In genomic region chr13:113176292-113176691, GRCh38 we compare ENCODE assay signal across 12 cellular contexts. TPM values are rescaled to one million over a fixed set of nuclear protein-coding genes. Genes with fewer than 3 reads are reported as not detected.
DNase-seq lines count a peak whose midpoint lies in the region; ATAC-seq and TF ChIP-seq lines count a peak whose summit lies in the region.
"Had no signal": no experiment of that assay in that cellular context is flagged by ENCODE, and none has a peak within 500 bp of the region (broad histone marks: within the 10 kb centered on the region; RNA-seq: fewer than 3 reads in every experiment).

No MANE protein-coding gene starts in this region.

- DNase-seq in CD14-positive monocyte (ENCODE audit: low spot score) (peak; percentile 69), natural killer cell (no peak), body of pancreas (no peak), NCI-H345 treated with DMSO at 0.1 percent for 48 hours (lab: John Stamatoyannopoulos, UW; ENCODE audit: unreplicated experiment) (no peak), WERI-Rb-1 (no peak)
- DNase-seq in activated gamma-delta T cell treated with anti-CD3 and anti-CD28 coated beads, Interleukin-2, amount 50 U/mL, for 16 hours (ENCODE audit: low read depth) = peak; percentile 56
- DNase-seq: BE2C, cortex of kidney, naive B cell had no signal

- H3K9me3 ChIP-seq in body of pancreas (no peaks in the 10 kb centered on the region), WERI-Rb-1 (ENCODE audit: severe bottlenecking) (no peaks in the 10 kb centered on the region)
- H3K9me3 ChIP-seq: BE2C had no signal

- H3K36me3 ChIP-seq in body of pancreas (replicated peaks in 1 of 2; ENCODE audit: insufficient read depth in 1 of 2, low read depth in 2 of 2) (peaks cover 24 to 40% of the 10 kb centered on the region in 2 donors), WERI-Rb-1 (peaks cover 86% of the 10 kb centered on the region)

- peaks cover 22% of the 10 kb centered on the region for H3K4me1 Mint-ChIP-seq in CD14-positive monocyte
- H3K4me1 Mint-ChIP-seq in T-helper 1 cell treated with Interleukin-12 subunit alpha and Interleukin-12 subunit beta and Interleukin-4 antibody, amounts not matched to agents 30 μg/mL and 1 μg/mL, for 36 hours (ENCODE audit: low read depth) = peaks cover 49% of the 10 kb centered on the region
- peaks cover 10 to 52% of the 10 kb centered on the region in 2 donors for H3K4me1 Mint-ChIP-seq in natural killer cell

- H3K27me3 ChIP-seq in body of pancreas = no peaks in the 10 kb centered on the region
- H3K27me3 ChIP-seq in WERI-Rb-1 (ENCODE audit: insufficient read depth, low read depth, severe bottlenecking) = no peaks in the 10 kb centered on the region
- H3K27me3 ChIP-seq: BE2C had no signal

- H3K4me3 ChIP-seq in body of pancreas (no peak overlapping the region), WERI-Rb-1 (ENCODE audit: low read depth, low read length) (no peak overlapping the region)

- H3K4me3 Mint-ChIP-seq in CD14-positive monocyte = no peak overlapping the region
- peak overlapping the region; percentile 61 for H3K4me3 Mint-ChIP-seq in T-helper 1 cell treated with Interleukin-12 subunit alpha and Interleukin-12 subunit beta and Interleukin-4 antibody, amounts not matched to agents 30 μg/mL and 1 μg/mL, for 36 hours
- H3K4me3 Mint-ChIP-seq in natural killer cell = peak overlapping the region; percentile 87
- H3K4me3 Mint-ChIP-seq: WTC11 had no signal

- no peak overlapping the region for H3K27ac ChIP-seq in body of pancreas
- no peak overlapping the region for H3K27ac ChIP-seq in WERI-Rb-1

- H3K36me3 Mint-ChIP-seq in CD14-positive monocyte (peaks cover 53 to 69% of the 10 kb centered on the region in 2 donors), natural killer cell (peaks cover 29% of the 10 kb centered on the region)
- peaks cover 59% of the 10 kb centered on the region for H3K36me3 Mint-ChIP-seq in T-helper 1 cell treated with Interleukin-12 subunit alpha and Interleukin-12 subunit beta and Interleukin-4 antibody, amounts not matched to agents 30 μg/mL and 1 μg/mL, for 36 hours (ENCODE audit: low read depth)

- H3K9me3 Mint-ChIP-seq in CD14-positive monocyte = peaks cover 4 to 11% (median 8%) of the 10 kb centered on the region in 7 donors
- peaks cover 4% of the 10 kb centered on the region for H3K9me3 Mint-ChIP-seq in T-helper 1 cell treated with Interleukin-12 subunit alpha and Interleukin-12 subunit beta and Interleukin-4 antibody, amounts not matched to agents 30 μg/mL and 1 μg/mL, for 36 hours
- no peaks in the 10 kb centered on the region for H3K9me3 Mint-ChIP-seq in natural killer cell
- H3K9me3 Mint-ChIP-seq: naive B cell, WTC11 had no signal

- H3K27ac Mint-ChIP-seq in CD14-positive monocyte (peak overlapping the region; percentile 93 to 99 (median 94)), natural killer cell (peak overlapping the region; percentile 63 to 100)
- peak overlapping the region; percentile 92 for H3K27ac Mint-ChIP-seq in T-helper 1 cell treated with Interleukin-12 subunit alpha and Interleukin-12 subunit beta and Interleukin-4 antibody, amounts not matched to agents 30 μg/mL and 1 μg/mL, for 36 hours
- H3K27ac Mint-ChIP-seq: WTC11 had no signal

- TF ChIP-seq POLR2A in body of pancreas (IDR thresholded peaks at IDR 0.05) = no peak

- TF ChIP-seq CTCF in CD14-positive monocyte (IDR thresholded peaks at IDR 0.05) (no peak), natural killer cell (IDR thresholded peaks at IDR 0.05) (no peak), body of pancreas (IDR thresholded peaks at IDR 0.05) (no peak), WERI-Rb-1 (IDR thresholded peaks at IDR 0.05; ENCODE audit: low read depth, low read length) (no peak)

- peaks cover 0 to 6% (median 2%) of the 10 kb centered on the region in 3 donors for H3K27me3 Mint-ChIP-seq in CD14-positive monocyte (ENCODE audit: low read depth in 3 of 3)
- H3K27me3 Mint-ChIP-seq in T-helper 1 cell treated with Interleukin-12 subunit alpha and Interleukin-12 subunit beta and Interleukin-4 antibody, amounts not matched to agents 30 μg/mL and 1 μg/mL, for 36 hours (ENCODE audit: low read depth) = no peaks in the 10 kb centered on the region
- no peaks in the 10 kb centered on the region for H3K27me3 Mint-ChIP-seq in natural killer cell (ENCODE audit: low read depth in 2 of 2)
- H3K27me3 Mint-ChIP-seq: naive B cell had no signal

- ATAC-seq in natural killer cell (peak in 2 of 3 donors; percentile 96 to 98), body of pancreas (no peak), GM18858 (IDR thresholded peaks at IDR 0.05; ENCODE audit: unreplicated experiment) (no peak)
- ATAC-seq: WTC11 had no signal

- 73 to 87% methylated on average over 4 to 5 of the region's 5 CpGs for WGBS in body of pancreas, 2 donors

- no peaks in the 10 kb centered on the region for H3K4me1 ChIP-seq in body of pancreas

- intact Hi-C loops in CD14-positive monocyte (cut with micrococcal nuclease) (no loop called here), natural killer cell (cut with micrococcal nuclease) (no loop called here), body of pancreas (cut with DNase I) (no loop called here)

RNA-seq across cellular contexts. Expression of gene PROZ, which starts 17.8 kb away (rescaled TPM):
- not detected for polyA plus RNA-seq in CD14-positive monocyte
- under 1 TPM in 1 of 3 donors, not detected in 2; 0.82 TPM for total RNA-seq in natural killer cell
- total RNA-seq in body of pancreas = not detected
- total RNA-seq: WTC11 had no signal

RNA-seq across cellular contexts. Expression of gene PCID2, which starts 32.2 kb away (rescaled TPM):
- 10 to 100 TPM; 31.5 to 34.2 TPM for polyA plus RNA-seq in CD14-positive monocyte
- total RNA-seq in natural killer cell (10 to 100 TPM; 26.4 to 68.9 (median 42.3) TPM), body of pancreas (10 to 100 TPM; 23.7 to 33.7 TPM)

RNA-seq across cellular contexts. Expression of gene CUL4A, which starts 33.1 kb away (rescaled TPM):
- 10 to 100 TPM; 32.0 to 33.7 TPM for polyA plus RNA-seq in CD14-positive monocyte
- 10 to 100 TPM; 56.3 to 97.8 (median 97.7) TPM for total RNA-seq in natural killer cell
- total RNA-seq in body of pancreas = 10 to 100 TPM; 44.4 to 62.3 TPM

RNA-seq across cellular contexts. Expression of gene F10, which starts 53.7 kb away (rescaled TPM):
- polyA plus RNA-seq in CD14-positive monocyte = not detected
- not detected for total RNA-seq in natural killer cell
- total RNA-seq in body of pancreas = 1 to 10 TPM; 2.3 to 6.7 TPM

Comparison
In these comparisons a context has a peak if more than half of its experiments do, and no peak if none do; other contexts are left out.
1. DNase-seq: peak in CD14-positive monocyte (single experiment) and activated gamma-delta T cell treated with anti-CD3 and anti-CD28 coated beads, Interleukin-2, amount 50 U/mL, for 16 hours (single experiment); none in natural killer cell (single experiment), body of pancreas (0 of 4), NCI-H345 treated with DMSO at 0.1 percent for 48 hours (single experiment) and WERI-Rb-1 (single experiment).
2. H3K4me3 Mint-ChIP-seq: peak in T-helper 1 cell treated with Interleukin-12 subunit alpha and Interleukin-12 subunit beta and Interleukin-4 antibody, amounts not matched to agents 30 μg/mL and 1 μg/mL, for 36 hours (single experiment) and natural killer cell (single experiment); none in CD14-positive monocyte (0 of 2).
3. ATAC-seq: peak in natural killer cell (2 of 3); none in body of pancreas (single experiment) and GM18858 (single experiment).
4. Peak in every context shown above with its lines, with median percentiles within 50 percentile points of each other: H3K27ac Mint-ChIP-seq.